Comparison of ENCODE assay signal across 8 cellular contexts in genomic region chr3:56557815-56558170, GRCh38. TPM values are rescaled to one million over a fixed set of nuclear protein-coding genes. Genes with fewer than 3 reads are reported as not detected.
DNase-seq lines count a peak whose midpoint lies in the region; TF ChIP-seq lines count a peak whose summit lies in the region.

No MANE protein-coding gene starts in this region.

- TF ChIP-seq CTCF in NB4 (IDR thresholded peaks at IDR 0.05; ENCODE audit: low read depth, low read length): no peak
- no peak for TF ChIP-seq CTCF in epithelial cell of esophagus (IDR thresholded peaks at IDR 0.05; ENCODE audit: insufficient read depth, low read depth, low read length, missing control alignments)

- peaks cover 6% of the 10 kb centered on the region for H3K79me2 ChIP-seq in trophoblast cell (ENCODE audit: control insufficient read depth, insufficient read depth, low read length, poor library complexity)

- no peak overlapping the region for H2BK5ac ChIP-seq in trophoblast cell (ENCODE audit: low read depth, low read length, poor library complexity)

- no peak overlapping the region for H2AFZ ChIP-seq in trophoblast cell (ENCODE audit: insufficient read depth, low read length, poor library complexity)

- no peak overlapping the region for H3K14ac ChIP-seq in trophoblast cell (ENCODE audit: low read length)

- no peak overlapping the region for H3K18ac ChIP-seq in trophoblast cell (ENCODE audit: low read length)

- peak overlapping the region; percentile 98 for H3K4me3 ChIP-seq in NB4 (ENCODE audit: low read depth, low read length)
- H3K4me3 ChIP-seq in epithelial cell of esophagus (ENCODE audit: low read length): peak overlapping the region; percentile 93
- no peak overlapping the region for H3K4me3 ChIP-seq in trophoblast cell (ENCODE audit: low read depth, low read length)

- H2BK120ac ChIP-seq in trophoblast cell (ENCODE audit: insufficient read depth, low read length, poor library complexity): no peak overlapping the region

- H3K4me2 ChIP-seq in trophoblast cell (ENCODE audit: low read length): peak overlapping the region; percentile 68

- DNase-seq in NCI-H146 treated with DMSO at 0.1 percent for 48 hours (lab: John Stamatoyannopoulos, UW; ENCODE audit: unreplicated experiment) (peak; percentile 12), NCI-H146 (lab: John Stamatoyannopoulos, UW) (no peak), NB4 (ENCODE audit: low read depth) (no peak), epithelial cell of esophagus (ENCODE audit: low read depth) (no peak), trophoblast cell (no peak), NCI-H345 (lab: John Stamatoyannopoulos, UW) (no peak), NCI-H1092 (lab: John Stamatoyannopoulos, UW) (no peak), HT-29 (ENCODE audit: low spot score) (no peak)

- peak overlapping the region; percentile 25 for H3K27ac ChIP-seq in trophoblast cell (ENCODE audit: low read depth, low read length)

- no peak overlapping the region for H2BK12ac ChIP-seq in trophoblast cell (ENCODE audit: low read length)

- no peak for TF ChIP-seq POLR2A in NB4 (IDR thresholded peaks at IDR 0.05; ENCODE audit: extremely low read depth, insufficient read length)

- peaks cover 4% of the 10 kb centered on the region in 2 experiments for H3K36me3 ChIP-seq in trophoblast cell (ENCODE audit: control insufficient read depth in 1 of 2, insufficient read depth in 2 of 2, low read length in 2 of 2)

- no peak overlapping the region for H4K91ac ChIP-seq in trophoblast cell (ENCODE audit: low read depth, low read length)

- no peaks in the 10 kb centered on the region for H3K4me1 ChIP-seq in trophoblast cell (ENCODE audit: control insufficient read depth in 1 of 2, insufficient read depth in 2 of 2, low read length in 2 of 2)

- no peak overlapping the region for H4K8ac ChIP-seq in trophoblast cell (ENCODE audit: low read depth, low read length)

- H2AK5ac ChIP-seq in trophoblast cell (ENCODE audit: low read length): no peak overlapping the region

- no peak overlapping the region for H3K23ac ChIP-seq in trophoblast cell (ENCODE audit: low read length)

- WGBS in trophoblast cell (ENCODE audit: extremely low coverage, insufficient coverage, insufficient read length): no CpG with 5 or more reads among the region's 7 CpGs

- no peak overlapping the region for H4K12ac ChIP-seq in trophoblast cell (ENCODE audit: low read depth, low read length)

- H3K9ac ChIP-seq in trophoblast cell (ENCODE audit: low read length): no peak overlapping the region

- H3K79me1 ChIP-seq in trophoblast cell (ENCODE audit: low read length): peaks cover 7% of the 10 kb centered on the region

- peak overlapping the region; percentile 69 for H3K4ac ChIP-seq in trophoblast cell (ENCODE audit: low read depth, low read length)

- no peaks in the 10 kb centered on the region for H3K27me3 ChIP-seq in trophoblast cell (ENCODE audit: insufficient read depth, low read length)

- H3K9me3 ChIP-seq in trophoblast cell (ENCODE audit: insufficient read depth, low read depth, low read length): no peaks in the 10 kb centered on the region

RNA-seq across cellular contexts. Expression of gene CCDC66, which starts 0.8 kb away (rescaled TPM):
- 8.7 and 10.5 TPM in 2 replicates for polyA plus RNA-seq in trophoblast cell (2013)
- total RNA-seq in HT-29 (2014; rRNA removed; shearing (Covaris generic)): 4.5 and 6.2 TPM in 2 replicates
